ENCODE assay signal across 27 cellular contexts in the genomic region with DNA sequence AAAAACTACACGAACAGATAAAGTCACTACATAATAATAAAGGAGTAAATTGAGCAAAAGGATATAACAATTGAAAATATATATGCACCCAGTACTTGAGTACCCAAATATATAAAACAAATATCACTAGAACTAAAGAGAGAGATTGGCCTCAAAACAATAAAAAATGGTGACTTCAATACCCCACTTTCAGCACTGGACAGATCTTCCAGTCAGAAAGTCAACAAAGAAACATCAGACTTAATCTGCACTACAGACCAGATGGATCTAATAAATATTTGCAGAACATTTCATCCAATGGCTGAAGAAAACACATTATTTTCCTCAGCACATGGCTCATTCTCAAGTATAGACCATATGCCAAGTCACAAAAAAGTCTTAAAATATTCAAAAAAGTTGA.
"Had no signal": no experiment of that assay in that cellular context is flagged by ENCODE, and none has a peak within 500 bp of the region (broad histone marks: within the 10 kb centered on the region; RNA-seq: fewer than 3 reads in every experiment).

No MANE protein-coding gene starts in this region.

- H3K27ac Mint-ChIP-seq: dendritic cell treated with granulocyte-macrophage colony-stimulating factor and Interleukin-4, amounts not matched to agents 40 ng/mL and 50 ng/mL, for 4 days; effector memory CD8-positive, alpha-beta T cell; endodermal cell had no signal

- H3K27me3 Mint-ChIP-seq: dendritic cell treated with granulocyte-macrophage colony-stimulating factor and Interleukin-4, amounts not matched to agents 40 ng/mL and 50 ng/mL, for 4 days; effector memory CD8-positive, alpha-beta T cell had no signal

- H3K4me3 Mint-ChIP-seq: dendritic cell treated with granulocyte-macrophage colony-stimulating factor and Interleukin-4, amounts not matched to agents 40 ng/mL and 50 ng/mL, for 4 days; effector memory CD8-positive, alpha-beta T cell; endodermal cell had no signal

- H3K9me3 ChIP-seq: colonic mucosa, esophagus squamous epithelium, gastrocnemius medialis, gastroesophageal sphincter had no signal

- H3K27me3 ChIP-seq: colonic mucosa, esophagus muscularis mucosa, esophagus squamous epithelium, foreskin keratinocyte, gastrocnemius medialis, gastroesophageal sphincter, heart left ventricle, heart right ventricle, hepatocyte had no signal

- H3K4me3 ChIP-seq: colonic mucosa, coronary artery, esophagus muscularis mucosa, esophagus squamous epithelium, gastrocnemius medialis, gastroesophageal sphincter, heart left ventricle, heart right ventricle, hepatocyte had no signal

- DNase-seq: colonic mucosa; cortex of kidney; dermis blood vessel endothelial cell; effector CD4-positive, alpha-beta T cell; effector CD8-positive, alpha-beta T cell; effector memory CD4-positive, alpha-beta T cell; effector memory CD8-positive, alpha-beta T cell; endodermal cell; erythroblast; esophagus squamous epithelium; foreskin fibroblast; foreskin keratinocyte; foreskin melanocyte; gastrocnemius medialis; glutamatergic neuron; head of caudate nucleus; heart left ventricle; heart right ventricle had no signal

- H3K4me1 ChIP-seq: colonic mucosa, esophagus muscularis mucosa, esophagus squamous epithelium, foreskin keratinocyte, gastrocnemius medialis, gastroesophageal sphincter, heart left ventricle, heart right ventricle had no signal

- FAIRE-seq: endometrium, endothelial cell of umbilical vein had no signal

- H3K36me3 ChIP-seq: colonic mucosa, esophagus muscularis mucosa, esophagus squamous epithelium, gastrocnemius medialis, gastroesophageal sphincter, heart left ventricle, heart right ventricle had no signal

- H3K27ac ChIP-seq: colonic mucosa, coronary artery, epithelial cell of prostate, esophagus muscularis mucosa, esophagus squamous epithelium, foreskin keratinocyte, gastrocnemius medialis, gastroesophageal sphincter, heart left ventricle, heart right ventricle, hepatocyte had no signal

- H3K4me2 ChIP-seq: hepatocyte had no signal

- H3K4me1 Mint-ChIP-seq: endodermal cell had no signal

- ATAC-seq: effector memory CD8-positive, alpha-beta T cell; esophagus mucosa; foreskin keratinocyte; gastrocnemius medialis; gastroesophageal sphincter; heart left ventricle; heart right ventricle had no signal
